Comparison of ENCODE assay signal across 8 cellular contexts in genomic region chr2:87498169-87498568, GRCh38.
DNase-seq lines count a peak whose midpoint lies in the region; ATAC-seq and TF ChIP-seq lines count a peak whose summit lies in the region.
"Not testable (repeated sequence)": the region's sequence is repeated elsewhere in the genome, so short reads cannot be mapped to it uniquely, and the experiment has no call there.

No MANE protein-coding gene starts in this region.

- not testable (repeated sequence) for H3K4me1 ChIP-seq in thoracic aorta (ENCODE audit: control insufficient read depth in 1 of 2, low read depth in 2 of 2)

- not testable (repeated sequence) for H3K9me3 Mint-ChIP-seq in activated CD8-positive, alpha-beta T cell treated with anti-CD3 and anti-CD28 coated beads, Interleukin-2, amount 10 ng/mL, durations not matched to agents 7 days and 5 days (ENCODE audit: insufficient read depth); central memory CD8-positive, alpha-beta T cell; natural killer cell

- H3K4me3 Mint-ChIP-seq in activated CD8-positive, alpha-beta T cell treated with anti-CD3 and anti-CD28 coated beads, Interleukin-2, amount 10 ng/mL, durations not matched to agents 7 days and 5 days, result not testable (repeated sequence)
- H3K4me3 Mint-ChIP-seq in central memory CD8-positive, alpha-beta T cell, result peak overlapping the region; percentile 20
- H3K4me3 Mint-ChIP-seq in natural killer cell, result peak overlapping the region; percentile 17

- peaks cover 13% of the 10 kb centered on the region for H3K4me1 Mint-ChIP-seq in activated CD8-positive, alpha-beta T cell treated with anti-CD3 and anti-CD28 coated beads, Interleukin-2, amount 10 ng/mL, durations not matched to agents 7 days and 5 days (ENCODE audit: low read depth)
- H3K4me1 Mint-ChIP-seq in central memory CD8-positive, alpha-beta T cell, result peaks cover 11% of the 10 kb centered on the region
- peaks cover 12% of the 10 kb centered on the region in 2 donors for H3K4me1 Mint-ChIP-seq in natural killer cell

- not testable (repeated sequence) for H3K36me3 ChIP-seq in MG63, thoracic aorta

- CTCF ChIA-PET in activated CD8-positive, alpha-beta T cell treated with anti-CD3 and anti-CD28 coated beads, Interleukin-2, amount 10 ng/mL, durations not matched to agents 7 days and 5 days (lab: Charles Lee), result not testable (repeated sequence)

- peak; percentile 64 for ATAC-seq in GM18868 (IDR thresholded peaks at IDR 0.05; ENCODE audit: unreplicated experiment)
- ATAC-seq in GM21717 (IDR thresholded peaks at IDR 0.05; ENCODE audit: unreplicated experiment), result peak; percentile 60
- peak; percentile 82 for ATAC-seq in HG03045 (IDR thresholded peaks at IDR 0.05; ENCODE audit: unreplicated experiment)
- peak; percentile 19 for ATAC-seq in activated CD8-positive, alpha-beta T cell treated with anti-CD3 and anti-CD28 coated beads, Interleukin-2, amount 10 ng/mL, durations not matched to agents 7 days and 5 days
- ATAC-seq in central memory CD8-positive, alpha-beta T cell (replicated peaks; ENCODE audit: extremely low read depth, poor library complexity, severe bottlenecking), result not testable (repeated sequence)
- peak in 2 of 3 donors; percentile 28 for ATAC-seq in natural killer cell
- peak; percentile 79 for ATAC-seq in thoracic aorta (ENCODE audit: insufficient number of reproducible peaks, low FRiP score, low read depth)

- H3K4me3 ChIP-seq in MG63, result not testable (repeated sequence)
- H3K4me3 ChIP-seq in thoracic aorta, result peak overlapping the region; percentile 61

- H3K27me3 Mint-ChIP-seq in activated CD8-positive, alpha-beta T cell treated with anti-CD3 and anti-CD28 coated beads, Interleukin-2, amount 10 ng/mL, durations not matched to agents 7 days and 5 days (ENCODE audit: low read depth); central memory CD8-positive, alpha-beta T cell; natural killer cell (ENCODE audit: low read depth in 2 of 2): not testable (repeated sequence)

- peak; percentile 25 for DNase-seq in MG63
- not testable (repeated sequence) for DNase-seq in activated CD8-positive, alpha-beta T cell treated with anti-CD3 and anti-CD28 coated beads, Interleukin-2, amount 10 ng/mL, durations not matched to agents 7 days and 5 days; central memory CD8-positive, alpha-beta T cell (ENCODE audit: low spot score in 2 of 2); thoracic aorta (ENCODE audit: low spot score)
- DNase-seq in natural killer cell, result peak; percentile 25

- not testable (repeated sequence) for H3K27me3 ChIP-seq in MG63; thoracic aorta (replicated peaks; ENCODE audit: insufficient read depth)

- POLR2A ChIA-PET in activated CD8-positive, alpha-beta T cell treated with anti-CD3 and anti-CD28 coated beads, Interleukin-2, amount 10 ng/mL, durations not matched to agents 7 days and 5 days (lab: Charles Lee), result not testable (repeated sequence)

- TF ChIP-seq CTCF in natural killer cell (IDR thresholded peaks at IDR 0.05); thoracic aorta (IDR thresholded peaks at IDR 0.05): not testable (repeated sequence)

- peak overlapping the region; percentile 68 for H3K27ac Mint-ChIP-seq in activated CD8-positive, alpha-beta T cell treated with anti-CD3 and anti-CD28 coated beads, Interleukin-2, amount 10 ng/mL, durations not matched to agents 7 days and 5 days
- not testable (repeated sequence) for H3K27ac Mint-ChIP-seq in central memory CD8-positive, alpha-beta T cell (ENCODE audit: low read depth)
- H3K27ac Mint-ChIP-seq in natural killer cell, result peak overlapping the region in 1 of 2 donors; percentile 43

- peak overlapping the region in 1 of 2 donors; percentile 70 for H3K27ac ChIP-seq in thoracic aorta

- H3K9me3 ChIP-seq in MG63, thoracic aorta: not testable (repeated sequence)

- H3K36me3 Mint-ChIP-seq in activated CD8-positive, alpha-beta T cell treated with anti-CD3 and anti-CD28 coated beads, Interleukin-2, amount 10 ng/mL, durations not matched to agents 7 days and 5 days (ENCODE audit: low read depth); central memory CD8-positive, alpha-beta T cell (ENCODE audit: insufficient read depth); natural killer cell: not testable (repeated sequence)

- intact Hi-C loops in natural killer cell (cut with micrococcal nuclease), result not testable (repeated sequence)
